1 cellular context compared by ENCODE assay signal in the genomic region with DNA sequence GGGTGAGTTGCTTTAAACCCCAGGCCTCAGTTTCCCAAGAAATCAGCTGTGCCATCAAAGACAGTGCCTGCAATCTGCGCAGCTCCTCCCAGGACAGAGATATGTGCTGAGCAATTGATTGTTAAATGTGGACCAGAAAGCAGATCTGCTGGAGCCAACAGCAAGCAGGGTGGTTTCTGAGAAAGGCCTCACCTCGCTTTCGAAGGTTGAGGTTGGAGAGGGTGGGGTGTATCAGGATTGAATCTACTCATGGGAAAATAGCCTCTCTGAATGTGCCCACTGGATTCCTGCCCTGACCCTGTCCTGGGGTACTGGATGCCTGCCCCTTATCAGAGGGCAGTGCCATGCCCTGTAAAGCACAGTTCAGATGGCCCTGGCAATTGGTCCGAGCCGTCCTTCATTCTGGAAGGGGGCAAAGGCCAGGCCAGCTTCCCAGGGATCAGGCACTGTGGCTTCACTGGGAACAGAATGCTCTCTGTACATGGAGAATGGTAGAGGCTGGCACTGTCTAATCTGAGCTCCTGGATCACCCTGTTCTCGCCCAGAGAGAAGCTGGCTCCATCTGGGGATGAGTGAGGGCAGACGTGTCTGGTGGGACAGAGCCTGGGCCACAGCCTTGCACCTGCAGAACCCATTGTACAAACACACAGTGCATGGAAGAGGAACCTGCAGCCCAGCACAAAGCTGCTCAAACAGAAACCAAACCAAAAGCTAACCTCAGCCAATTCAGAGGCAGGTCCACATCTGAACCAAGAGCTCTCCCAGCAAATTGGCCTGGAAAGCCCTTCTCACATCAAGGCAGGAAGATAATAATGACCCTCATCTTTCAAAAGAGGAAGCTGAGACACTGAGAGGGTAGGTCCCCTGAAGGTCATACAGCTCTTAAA.
TF ChIP-seq lines count a peak whose summit lies in the region.

No MANE protein-coding gene starts in this region.

TF ChIP-seq in HepG2, 621 proteins besides CTCF, POLR2A, EP300 and RAD21 (continues in another document):
- TF ChIP-seq HBP1 (CRISPR knock-in tag; IDR thresholded peaks at IDR 0.05; ENCODE audit: low read depth) (no peak), SMC3 (IDR thresholded peaks at IDR 0.05; ENCODE audit: low read length) (no peak), SIX4 (CRISPR knock-in tag; IDR thresholded peaks at IDR 0.05) (no peak), THAP9 (CRISPR knock-in tag; IDR thresholded peaks at IDR 0.05; ENCODE audit: borderline replicate concordance) (peak; percentile 21; the same call in 1 of the 2 replicates), U2AF2 (IDR thresholded peaks at IDR 0.05; ENCODE audit: low read depth, low read length) (no peak), ZNF572 (CRISPR knock-in tag; IDR thresholded peaks at IDR 0.05) (no peak), CEBPZ (IDR thresholded peaks at IDR 0.05; ENCODE audit: low read length) (no peak), SOX6 (IDR thresholded peaks at IDR 0.05) (no peak), SOX6 (CRISPR knock-in tag; IDR thresholded peaks at IDR 0.05) (peak; percentile 2; the same call in 1 of the 2 replicates), HNRNPL (IDR thresholded peaks at IDR 0.05; ENCODE audit: low read depth, low read length) (0 out of 2 replicates have a peak, but pooled peaks have one; percentile 53), KDM5B (CRISPR knock-in tag; IDR thresholded peaks at IDR 0.05; ENCODE audit: borderline replicate concordance) (no peak; the same call in 1 of the 2 replicates), ZNF431 (CRISPR knock-in tag; IDR thresholded peaks at IDR 0.05; ENCODE audit: borderline replicate concordance, low read depth) (no peak), GPN1 (CRISPR knock-in tag; IDR thresholded peaks at IDR 0.05; ENCODE audit: borderline replicate concordance) (no peak), SNAI1 (CRISPR knock-in tag; IDR thresholded peaks at IDR 0.05; ENCODE audit: borderline replicate concordance) (no peak), GABPB1 (CRISPR knock-in tag; IDR thresholded peaks at IDR 0.05) (no peak), ZNF333 (CRISPR knock-in tag; IDR thresholded peaks at IDR 0.05; ENCODE audit: borderline replicate concordance) (no peak), MAZ (IDR thresholded peaks at IDR 0.05; ENCODE audit: borderline replicate concordance, low read depth, low read length) (0 out of 2 replicates have a peak, but pooled peaks have one; percentile 34), MAZ (CRISPR knock-in tag; IDR thresholded peaks at IDR 0.05; ENCODE audit: low read depth) (no peak), ISX (CRISPR knock-in tag; conservative IDR thresholded peaks at IDR 0.05) (no peak), SRSF4 (IDR thresholded peaks at IDR 0.05; ENCODE audit: low read depth, low read length, poor library complexity, severe bottlenecking) (no peak), ZNF124 (CRISPR knock-in tag; IDR thresholded peaks at IDR 0.05) (0 out of 2 replicates have a peak, but pooled peaks have one; percentile 32), NR2F6 (IDR thresholded peaks at IDR 0.05) (0 out of 2 replicates have a peak, but pooled peaks have one; percentile 25), NR2F6 (CRISPR knock-in tag; IDR thresholded peaks at IDR 0.05) (no peak), ZNF557 (CRISPR knock-in tag; IDR thresholded peaks at IDR 0.05) (no peak), REPIN1 (CRISPR knock-in tag; IDR thresholded peaks at IDR 0.05; ENCODE audit: borderline replicate concordance, low read depth) (no peak; the same call in 1 of the 2 replicates), SCMH1 (CRISPR knock-in tag; IDR thresholded peaks at IDR 0.05; ENCODE audit: borderline replicate concordance) (no peak), YEATS2 (CRISPR knock-in tag; IDR thresholded peaks at IDR 0.05; ENCODE audit: borderline replicate concordance) (0 out of 2 replicates have a peak, but pooled peaks have one; percentile 35), POLR2G (IDR thresholded peaks at IDR 0.05; ENCODE audit: low read depth, low read length) (peak; percentile 41), ZSCAN30 (CRISPR knock-in tag; IDR thresholded peaks at IDR 0.05) (no peak), TMF1 (CRISPR knock-in tag; IDR thresholded peaks at IDR 0.05; ENCODE audit: low read depth) (no peak), ZNF335 (CRISPR knock-in tag; IDR thresholded peaks at IDR 0.05) (0 out of 2 replicates have a peak, but pooled peaks have one; percentile 65), MAF1 (CRISPR knock-in tag; IDR thresholded peaks at IDR 0.05; ENCODE audit: borderline replicate concordance) (no peak), MED8 (CRISPR knock-in tag; IDR thresholded peaks at IDR 0.05; ENCODE audit: insufficient replicate concordance) (no peak), KAT7 (CRISPR knock-in tag; IDR thresholded peaks at IDR 0.05; ENCODE audit: borderline replicate concordance) (no peak), POLR2AphosphoS2 (IDR thresholded peaks at IDR 0.05; ENCODE audit: low read depth, low read length) (no peak), ZNF720 (CRISPR knock-in tag; IDR thresholded peaks at IDR 0.05) (no peak), STAT5B (CRISPR knock-in tag; IDR thresholded peaks at IDR 0.05) (no peak), POGZ (CRISPR knock-in tag; IDR thresholded peaks at IDR 0.05) (0 out of 2 replicates have a peak, but pooled peaks have one; percentile 18), ZNF354B (CRISPR knock-in tag; IDR thresholded peaks at IDR 0.05) (no peak), ZNF563 (CRISPR knock-in tag; IDR thresholded peaks at IDR 0.05) (no peak), MED13 (CRISPR knock-in tag; IDR thresholded peaks at IDR 0.05) (no peak), ZNF33B (CRISPR knock-in tag; IDR thresholded peaks at IDR 0.05) (no peak), BORCS8-MEF2B (CRISPR knock-in tag; IDR thresholded peaks at IDR 0.05) (no peak; the same call in 1 of the 2 replicates), ATF7-NPFF (CRISPR knock-in tag; IDR thresholded peaks at IDR 0.05; ENCODE audit: low read depth) (no peak), NFYB (CRISPR knock-in tag; IDR thresholded peaks at IDR 0.05) (no peak), ZNF430 (CRISPR knock-in tag; IDR thresholded peaks at IDR 0.05) (no peak), ASH2L (IDR thresholded peaks at IDR 0.05; ENCODE audit: insufficient read length, low read depth, low read length) (no peak)
- TF ChIP-seq, protein P1, sequence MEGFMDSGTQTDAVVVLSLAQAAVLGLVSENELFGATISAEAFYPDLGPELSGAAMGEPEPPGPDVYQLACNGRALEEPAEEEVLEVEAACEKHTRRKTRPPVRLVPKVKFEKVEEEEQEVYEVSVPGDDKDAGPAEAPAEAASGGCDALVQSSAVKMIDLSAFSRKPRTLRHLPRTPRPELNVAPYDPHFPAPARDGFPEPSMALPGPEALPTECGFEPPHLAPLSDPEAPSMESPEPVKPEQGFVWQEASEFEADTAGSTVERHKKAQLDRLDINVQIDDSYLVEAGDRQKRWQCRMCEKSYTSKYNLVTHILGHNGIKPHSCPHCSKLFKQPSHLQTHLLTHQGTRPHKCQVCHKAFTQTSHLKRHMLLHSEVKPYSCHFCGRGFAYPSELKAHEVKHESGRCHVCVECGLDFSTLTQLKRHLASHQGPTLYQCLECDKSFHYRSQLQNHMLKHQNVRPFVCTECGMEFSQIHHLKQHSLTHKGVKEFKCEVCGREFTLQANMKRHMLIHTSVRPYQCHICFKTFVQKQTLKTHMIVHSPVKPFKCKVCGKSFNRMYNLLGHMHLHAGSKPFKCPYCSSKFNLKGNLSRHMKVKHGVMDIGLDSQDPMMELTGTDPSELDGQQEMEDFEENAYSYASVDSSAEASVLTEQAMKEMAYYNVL (CRISPR knock-in tag; IDR thresholded peaks at IDR 0.05; ENCODE audit: borderline replicate concordance) = peak; percentile 43; the same call in 1 of the 2 replicates
- TF ChIP-seq, protein P2, sequence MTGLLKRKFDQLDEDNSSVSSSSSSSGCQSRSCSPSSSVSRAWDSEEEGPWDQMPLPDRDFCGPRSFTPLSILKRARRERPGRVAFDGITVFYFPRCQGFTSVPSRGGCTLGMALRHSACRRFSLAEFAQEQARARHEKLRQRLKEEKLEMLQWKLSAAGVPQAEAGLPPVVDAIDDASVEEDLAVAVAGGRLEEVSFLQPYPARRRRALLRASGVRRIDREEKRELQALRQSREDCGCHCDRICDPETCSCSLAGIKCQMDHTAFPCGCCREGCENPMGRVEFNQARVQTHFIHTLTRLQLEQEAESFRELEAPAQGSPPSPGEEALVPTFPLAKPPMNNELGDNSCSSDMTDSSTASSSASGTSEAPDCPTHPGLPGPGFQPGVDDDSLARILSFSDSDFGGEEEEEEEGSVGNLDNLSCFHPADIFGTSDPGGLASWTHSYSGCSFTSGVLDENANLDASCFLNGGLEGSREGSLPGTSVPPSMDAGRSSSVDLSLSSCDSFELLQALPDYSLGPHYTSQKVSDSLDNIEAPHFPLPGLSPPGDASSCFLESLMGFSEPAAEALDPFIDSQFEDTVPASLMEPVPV (CRISPR knock-in tag; IDR thresholded peaks at IDR 0.05) = no peak
- TF ChIP-seq, protein P3, sequence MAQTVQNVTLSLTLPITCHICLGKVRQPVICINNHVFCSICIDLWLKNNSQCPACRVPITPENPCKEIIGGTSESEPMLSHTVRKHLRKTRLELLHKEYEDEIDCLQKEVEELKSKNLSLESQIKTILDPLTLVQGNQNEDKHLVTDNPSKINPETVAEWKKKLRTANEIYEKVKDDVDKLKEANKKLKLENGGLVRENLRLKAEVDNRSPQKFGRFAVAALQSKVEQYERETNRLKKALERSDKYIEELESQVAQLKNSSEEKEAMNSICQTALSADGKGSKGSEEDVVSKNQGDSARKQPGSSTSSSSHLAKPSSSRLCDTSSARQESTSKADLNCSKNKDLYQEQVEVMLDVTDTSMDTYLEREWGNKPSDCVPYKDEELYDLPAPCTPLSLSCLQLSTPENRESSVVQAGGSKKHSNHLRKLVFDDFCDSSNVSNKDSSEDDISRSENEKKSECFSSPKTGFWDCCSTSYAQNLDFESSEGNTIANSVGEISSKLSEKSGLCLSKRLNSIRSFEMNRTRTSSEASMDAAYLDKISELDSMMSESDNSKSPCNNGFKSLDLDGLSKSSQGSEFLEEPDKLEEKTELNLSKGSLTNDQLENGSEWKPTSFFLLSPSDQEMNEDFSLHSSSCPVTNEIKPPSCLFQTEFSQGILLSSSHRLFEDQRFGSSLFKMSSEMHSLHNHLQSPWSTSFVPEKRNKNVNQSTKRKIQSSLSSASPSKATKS (CRISPR knock-in tag; IDR thresholded peaks at IDR 0.05) = no peak
- TF ChIP-seq, protein P4, sequence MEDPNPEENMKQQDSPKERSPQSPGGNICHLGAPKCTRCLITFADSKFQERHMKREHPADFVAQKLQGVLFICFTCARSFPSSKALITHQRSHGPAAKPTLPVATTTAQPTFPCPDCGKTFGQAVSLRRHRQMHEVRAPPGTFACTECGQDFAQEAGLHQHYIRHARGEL (CRISPR knock-in tag; IDR thresholded peaks at IDR 0.05) = 0 out of 2 replicates have a peak, but pooled peaks have one; percentile 18
- TF ChIP-seq, protein P5, sequence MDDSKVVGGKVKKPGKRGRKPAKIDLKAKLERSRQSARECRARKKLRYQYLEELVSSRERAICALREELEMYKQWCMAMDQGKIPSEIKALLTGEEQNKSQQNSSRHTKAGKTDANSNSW (CRISPR knock-in tag; IDR thresholded peaks at IDR 0.05; ENCODE audit: borderline replicate concordance) = no peak
- TF ChIP-seq, protein P6, sequence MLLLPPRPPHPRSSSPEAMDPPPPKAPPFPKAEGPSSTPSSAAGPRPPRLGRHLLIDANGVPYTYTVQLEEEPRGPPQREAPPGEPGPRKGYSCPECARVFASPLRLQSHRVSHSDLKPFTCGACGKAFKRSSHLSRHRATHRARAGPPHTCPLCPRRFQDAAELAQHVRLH (CRISPR knock-in tag; IDR thresholded peaks at IDR 0.05; ENCODE audit: borderline replicate concordance, low read depth) = no peak
